2 cellular contexts compared by ENCODE assay signal in the genomic region with DNA sequence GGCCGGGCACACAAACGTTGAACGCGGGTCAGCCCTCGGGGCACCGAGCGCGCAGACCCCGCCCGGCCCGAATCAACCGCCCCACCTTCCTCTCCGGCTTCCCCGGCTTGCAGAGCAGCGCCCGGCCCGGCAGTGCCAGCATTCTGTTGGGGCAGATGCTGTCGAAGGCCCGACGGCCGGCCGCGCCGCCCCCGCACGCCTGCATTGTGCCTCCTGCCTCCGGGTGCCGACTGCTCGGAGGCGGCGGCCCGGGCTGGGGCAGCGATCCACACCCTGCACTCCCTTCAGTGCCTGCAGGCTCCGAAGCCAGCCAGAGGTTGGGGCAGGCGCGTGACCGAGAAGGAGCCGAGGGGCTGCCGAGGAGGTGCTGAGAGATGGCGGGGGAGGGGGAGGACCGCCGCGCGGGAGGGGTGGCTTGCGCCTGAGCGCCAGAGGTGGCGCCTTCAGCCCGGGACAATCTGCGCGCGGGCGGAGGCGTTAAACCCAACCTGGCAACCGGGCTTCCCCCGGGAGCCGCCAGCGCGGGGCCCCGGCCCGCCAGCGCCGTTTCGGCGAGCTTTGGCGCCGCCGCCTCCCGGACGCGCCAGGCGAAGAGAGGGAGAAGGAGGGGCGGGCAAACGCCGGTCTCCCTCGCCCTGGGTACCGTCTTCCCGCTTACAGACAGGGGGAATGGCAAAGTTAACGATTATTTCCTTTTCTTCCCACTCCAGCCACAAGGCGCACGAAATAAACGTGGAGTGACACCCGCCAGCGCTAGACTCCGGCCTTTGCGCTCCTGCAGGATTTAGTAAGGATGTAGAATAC.
TF ChIP-seq lines count a peak whose summit lies in the region.

Gene MCIDAS (minus strand): TSS at position 382 of the 804 bp plus-strand sequence. CDS start 177 bp downstream, at position 205.

TF ChIP-seq in IMR-90, 13 proteins besides CTCF, POLR2A, EP300 and RAD21:
- TF ChIP-seq MAZ (IDR thresholded peaks at IDR 0.05; ENCODE audit: borderline replicate concordance, low read depth, low read length), result no peak
- no peak for TF ChIP-seq CHD1 (IDR thresholded peaks at IDR 0.05; ENCODE audit: low read depth, low read length)
- no peak for TF ChIP-seq MXI1 (IDR thresholded peaks at IDR 0.05; ENCODE audit: borderline replicate concordance, low read depth, low read length)
- TF ChIP-seq CEBPB (IDR thresholded peaks at IDR 0.05; ENCODE audit: low read depth, low read length), result no peak

TF ChIP-seq in SK-N-SH, 30 proteins besides CTCF, POLR2A, EP300 and RAD21:
- TF ChIP-seq, protein P1, sequence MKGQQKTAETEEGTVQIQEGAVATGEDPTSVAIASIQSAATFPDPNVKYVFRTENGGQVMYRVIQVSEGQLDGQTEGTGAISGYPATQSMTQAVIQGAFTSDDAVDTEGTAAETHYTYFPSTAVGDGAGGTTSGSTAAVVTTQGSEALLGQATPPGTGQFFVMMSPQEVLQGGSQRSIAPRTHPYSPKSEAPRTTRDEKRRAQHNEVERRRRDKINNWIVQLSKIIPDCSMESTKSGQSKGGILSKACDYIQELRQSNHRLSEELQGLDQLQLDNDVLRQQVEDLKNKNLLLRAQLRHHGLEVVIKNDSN (IDR thresholded peaks at IDR 0.05; ENCODE audit: borderline replicate concordance, low read depth), result no peak
- TF ChIP-seq RFX5 (IDR thresholded peaks at IDR 0.05; ENCODE audit: low read length) (no peak), TAF1 (IDR thresholded peaks at IDR 0.05; ENCODE audit: borderline replicate concordance, low read depth, low read length) (no peak), NFIC (IDR thresholded peaks at IDR 0.05; ENCODE audit: borderline replicate concordance) (no peak), GABPA (IDR thresholded peaks at IDR 0.05; ENCODE audit: low read depth) (no peak)
